ENCODE assay signal across 21 cellular contexts in genomic region chr3:49552087-49552486, GRCh38. TPM values are rescaled to one million over a fixed set of nuclear protein-coding genes. Genes with fewer than 3 reads are reported as not detected.
DNase-seq lines count a peak whose midpoint lies in the region; ATAC-seq and TF ChIP-seq lines count a peak whose summit lies in the region.
"Had no signal": no experiment of that assay in that cellular context is flagged by ENCODE, and none has a peak within 500 bp of the region (broad histone marks: within the 10 kb centered on the region; RNA-seq: fewer than 3 reads in every experiment).

No MANE protein-coding gene starts in this region.

- no peak for DNase-seq in activated CD4-positive, alpha-beta T cell treated with anti-CD3 and anti-CD28 coated beads, Interleukin-2, amount 10 ng/mL, durations not matched to agents 24 days and 14 days
- no peak for DNase-seq in activated CD4-positive, alpha-beta T cell treated with anti-CD3 and anti-CD28 coated beads for 1 hour
- DNase-seq in T-helper 2 cell treated with Interferon-gamma antibody and Interleukin-4, amounts not matched to agents 5 μg/mL and 100 μg/mL, for 36 hours (ENCODE audit: low spot score): no peak
- no peak for DNase-seq in nephron progenitor cell
- no peak for DNase-seq in DMS53 treated with DMSO at 0.1 percent for 48 hours (lab: John Stamatoyannopoulos, UW; ENCODE audit: unreplicated experiment)
- DNase-seq in GM10266 (ENCODE audit: extremely low spot score): no peak
- DNase-seq: 8988T, COR-L47, DMS153, EL, H7, IMR-90, Kasumi-1, MM.1S, NCI-H1105, NCI-H1694, NCI-H524, PC-9 had no signal

- H3K27ac ChIP-seq in BLaER1: no peak overlapping the region
- H3K27ac ChIP-seq: PC-9 had no signal

- intact Hi-C loops in activated CD4-positive, alpha-beta T cell treated with anti-CD3 and anti-CD28 coated beads, Interleukin-2, amount 10 ng/mL, durations not matched to agents 24 days and 14 days (cut with micrococcal nuclease): no loop called here

- H3K4me3 ChIP-seq in BLaER1: no peak overlapping the region
- H3K4me3 ChIP-seq: PC-9 had no signal

- no peak for ATAC-seq in HG02623 (IDR thresholded peaks at IDR 0.05; ENCODE audit: unreplicated experiment)

- TF ChIP-seq CTCF in nephron progenitor cell (IDR thresholded peaks at IDR 0.05) (no peak), GM10266 (IDR thresholded peaks at IDR 0.05; ENCODE audit: control insufficient read depth, insufficient read depth, low read depth, missing control alignments) (no peak)

- no peaks in the 10 kb centered on the region for H3K9me3 ChIP-seq in BLaER1

- no peaks in the 10 kb centered on the region for H3K36me3 ChIP-seq in BLaER1

- peak overlapping the region; percentile 16; the same call in 1 of the 2 replicates for H3K4me2 ChIP-seq in BLaER1
- H3K4me2 ChIP-seq: PC-9 had no signal

- peaks cover 52% of the 10 kb centered on the region for H3K27me3 Mint-ChIP-seq in activated CD4-positive, alpha-beta T cell treated with anti-CD3 and anti-CD28 coated beads, Interleukin-2, amount 10 ng/mL, durations not matched to agents 24 days and 14 days
- peaks cover 47% of the 10 kb centered on the region for H3K27me3 Mint-ChIP-seq in T-helper 2 cell treated with Interferon-gamma antibody and Interleukin-4, amounts not matched to agents 5 μg/mL and 100 μg/mL, for 36 hours (ENCODE audit: low read depth)
- peaks cover 65% of the 10 kb centered on the region for H3K27me3 Mint-ChIP-seq in nephron progenitor cell (ENCODE audit: low read depth, poor library complexity)

- no peaks in the 10 kb centered on the region for H3K9me3 Mint-ChIP-seq in activated CD4-positive, alpha-beta T cell treated with anti-CD3 and anti-CD28 coated beads, Interleukin-2, amount 10 ng/mL, durations not matched to agents 24 days and 14 days
- no peaks in the 10 kb centered on the region for H3K9me3 Mint-ChIP-seq in T-helper 2 cell treated with Interferon-gamma antibody and Interleukin-4, amounts not matched to agents 5 μg/mL and 100 μg/mL, for 36 hours
- no peaks in the 10 kb centered on the region for H3K9me3 Mint-ChIP-seq in nephron progenitor cell

- no peak overlapping the region for H3K9ac ChIP-seq in BLaER1

- H3K36me3 Mint-ChIP-seq in activated CD4-positive, alpha-beta T cell treated with anti-CD3 and anti-CD28 coated beads, Interleukin-2, amount 10 ng/mL, durations not matched to agents 24 days and 14 days (ENCODE audit: low read depth): no peaks in the 10 kb centered on the region
- H3K36me3 Mint-ChIP-seq in T-helper 2 cell treated with Interferon-gamma antibody and Interleukin-4, amounts not matched to agents 5 μg/mL and 100 μg/mL, for 36 hours (ENCODE audit: low read depth): no peaks in the 10 kb centered on the region
- no peaks in the 10 kb centered on the region for H3K36me3 Mint-ChIP-seq in nephron progenitor cell (ENCODE audit: low read depth)

- H3K27ac Mint-ChIP-seq in activated CD4-positive, alpha-beta T cell treated with anti-CD3 and anti-CD28 coated beads, Interleukin-2, amount 10 ng/mL, durations not matched to agents 24 days and 14 days: no peak overlapping the region
- H3K27ac Mint-ChIP-seq in T-helper 2 cell treated with Interferon-gamma antibody and Interleukin-4, amounts not matched to agents 5 μg/mL and 100 μg/mL, for 36 hours: no peak overlapping the region
- H3K27ac Mint-ChIP-seq in nephron progenitor cell: no peak overlapping the region

- H3K27me3 ChIP-seq in BLaER1: peaks cover 27% of the 10 kb centered on the region

- H4K20me1 ChIP-seq in BLaER1: peaks cover 11% of the 10 kb centered on the region

- H3K4me1 Mint-ChIP-seq in activated CD4-positive, alpha-beta T cell treated with anti-CD3 and anti-CD28 coated beads, Interleukin-2, amount 10 ng/mL, durations not matched to agents 24 days and 14 days: peaks cover 19% of the 10 kb centered on the region
- peaks cover 12% of the 10 kb centered on the region for H3K4me1 Mint-ChIP-seq in T-helper 2 cell treated with Interferon-gamma antibody and Interleukin-4, amounts not matched to agents 5 μg/mL and 100 μg/mL, for 36 hours (ENCODE audit: low read depth)
- H3K4me1 Mint-ChIP-seq in nephron progenitor cell: peaks cover 31% of the 10 kb centered on the region

- H3K4me1 ChIP-seq in BLaER1: peaks cover 34% of the 10 kb centered on the region

- peak overlapping the region; percentile 22 for H3K4me3 Mint-ChIP-seq in activated CD4-positive, alpha-beta T cell treated with anti-CD3 and anti-CD28 coated beads, Interleukin-2, amount 10 ng/mL, durations not matched to agents 24 days and 14 days
- peak overlapping the region; percentile 69 for H3K4me3 Mint-ChIP-seq in T-helper 2 cell treated with Interferon-gamma antibody and Interleukin-4, amounts not matched to agents 5 μg/mL and 100 μg/mL, for 36 hours
- peak overlapping the region; percentile 65 for H3K4me3 Mint-ChIP-seq in nephron progenitor cell

RNA-seq across cellular contexts. Expression of gene BSN, which starts 2.2 kb away (rescaled TPM):
- total RNA-seq in activated CD4-positive, alpha-beta T cell treated with anti-CD3 and anti-CD28 coated beads, Interleukin-2, amount 10 ng/mL, durations not matched to agents 24 days and 14 days: 0.09 TPM in 2 replicates
- total RNA-seq: HT-29 had no signal
